1 cellular context compared by ENCODE assay signal in the genomic region with DNA sequence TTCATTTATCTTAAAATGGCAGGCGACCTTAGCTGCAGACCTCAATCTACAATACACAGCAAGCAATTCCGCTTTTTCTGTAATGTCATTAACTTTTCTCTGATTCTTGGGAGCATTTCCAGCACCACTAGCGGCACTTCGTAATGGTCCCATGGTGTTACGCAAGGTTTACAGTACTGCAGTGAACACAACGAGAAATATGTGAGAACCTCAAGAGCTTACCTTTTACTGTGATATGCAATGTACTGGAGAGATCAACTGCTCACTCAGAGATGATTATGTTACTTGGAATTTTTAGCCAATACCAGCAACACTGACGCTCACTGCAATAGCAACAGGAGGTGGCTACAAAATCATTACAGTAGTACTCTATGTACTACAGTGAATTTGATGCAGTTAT.
A peak's percentile ranks its signal among the peaks of the same experiment; 100 is the strongest.
TF ChIP-seq lines count a peak whose summit lies in the region.

No MANE protein-coding gene starts in this region.

TF ChIP-seq in HepG2, 621 proteins besides CTCF, POLR2A, EP300 and RAD21 (continued from another document):
- TF ChIP-seq KLF15 (CRISPR knock-in tag; IDR thresholded peaks at IDR 0.05; ENCODE audit: borderline replicate concordance) (no peak), SAP130 (CRISPR knock-in tag; IDR thresholded peaks at IDR 0.05; ENCODE audit: low read depth) (0 out of 2 replicates have a peak, but pooled peaks have one; percentile 16), MLLT10 (CRISPR knock-in tag; IDR thresholded peaks at IDR 0.05) (no peak), RXRA (CRISPR knock-in tag; IDR thresholded peaks at IDR 0.05) (no peak), BHLHE40 (IDR thresholded peaks at IDR 0.05; ENCODE audit: low read length) (no peak), KMT2B (CRISPR knock-in tag; IDR thresholded peaks at IDR 0.05) (0 out of 2 replicates have a peak, but pooled peaks have one; percentile 24), ZNF547 (CRISPR knock-in tag; IDR thresholded peaks at IDR 0.05) (no peak), ZNF20 (CRISPR knock-in tag; IDR thresholded peaks at IDR 0.05) (no peak), ZNF367 (CRISPR knock-in tag; IDR thresholded peaks at IDR 0.05; ENCODE audit: borderline replicate concordance) (no peak), CEBPB (IDR thresholded peaks at IDR 0.05; ENCODE audit: borderline replicate concordance, low read depth, low read length) (peak; percentile 98), ZNF614 (CRISPR knock-in tag; IDR thresholded peaks at IDR 0.05; ENCODE audit: borderline replicate concordance) (peak; percentile 12; the same call in 1 of the 2 replicates), GATAD2A (CRISPR knock-in tag; IDR thresholded peaks at IDR 0.05) (peak; percentile 55), FOSL2 (CRISPR knock-in tag; IDR thresholded peaks at IDR 0.05) (peak; percentile 38; the same call in 1 of the 2 replicates), POLR2G (IDR thresholded peaks at IDR 0.05; ENCODE audit: low read depth, low read length) (0 out of 2 replicates have a peak, but pooled peaks have one; percentile 27), TEAD3 (CRISPR knock-in tag; optimal IDR thresholded peaks at IDR 0.05; ENCODE audit: borderline replicate concordance) (peak; percentile 60), SATB2 (CRISPR knock-in tag; IDR thresholded peaks at IDR 0.05) (no peak), CEBPG (CRISPR knock-in tag; IDR thresholded peaks at IDR 0.05) (peak; percentile 93)
- TF ChIP-seq, protein P1, sequence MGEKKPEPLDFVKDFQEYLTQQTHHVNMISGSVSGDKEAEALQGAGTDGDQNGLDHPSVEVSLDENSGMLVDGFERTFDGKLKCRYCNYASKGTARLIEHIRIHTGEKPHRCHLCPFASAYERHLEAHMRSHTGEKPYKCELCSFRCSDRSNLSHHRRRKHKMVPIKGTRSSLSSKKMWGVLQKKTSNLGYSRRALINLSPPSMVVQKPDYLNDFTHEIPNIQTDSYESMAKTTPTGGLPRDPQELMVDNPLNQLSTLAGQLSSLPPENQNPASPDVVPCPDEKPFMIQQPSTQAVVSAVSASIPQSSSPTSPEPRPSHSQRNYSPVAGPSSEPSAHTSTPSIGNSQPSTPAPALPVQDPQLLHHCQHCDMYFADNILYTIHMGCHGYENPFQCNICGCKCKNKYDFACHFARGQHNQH (CRISPR knock-in tag; IDR thresholded peaks at IDR 0.05): 0 out of 2 replicates have a peak, but pooled peaks have one; percentile 19
- TF ChIP-seq, protein P2, sequence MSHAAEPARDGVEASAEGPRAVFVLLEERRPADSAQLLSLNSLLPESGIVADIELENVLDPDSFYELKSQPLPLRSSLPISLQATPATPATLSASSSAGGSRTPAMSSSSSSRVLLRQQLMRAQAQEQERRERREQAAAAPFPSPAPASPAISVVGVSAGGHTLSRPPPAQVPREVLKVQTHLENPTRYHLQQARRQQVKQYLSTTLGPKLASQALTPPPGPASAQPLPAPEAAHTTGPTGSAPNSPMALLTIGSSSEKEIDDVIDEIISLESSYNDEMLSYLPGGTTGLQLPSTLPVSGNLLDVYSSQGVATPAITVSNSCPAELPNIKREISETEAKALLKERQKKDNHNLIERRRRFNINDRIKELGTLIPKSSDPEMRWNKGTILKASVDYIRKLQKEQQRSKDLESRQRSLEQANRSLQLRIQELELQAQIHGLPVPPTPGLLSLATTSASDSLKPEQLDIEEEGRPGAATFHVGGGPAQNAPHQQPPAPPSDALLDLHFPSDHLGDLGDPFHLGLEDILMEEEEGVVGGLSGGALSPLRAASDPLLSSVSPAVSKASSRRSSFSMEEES (CRISPR knock-in tag; IDR thresholded peaks at IDR 0.05): no peak
- TF ChIP-seq, protein P3, sequence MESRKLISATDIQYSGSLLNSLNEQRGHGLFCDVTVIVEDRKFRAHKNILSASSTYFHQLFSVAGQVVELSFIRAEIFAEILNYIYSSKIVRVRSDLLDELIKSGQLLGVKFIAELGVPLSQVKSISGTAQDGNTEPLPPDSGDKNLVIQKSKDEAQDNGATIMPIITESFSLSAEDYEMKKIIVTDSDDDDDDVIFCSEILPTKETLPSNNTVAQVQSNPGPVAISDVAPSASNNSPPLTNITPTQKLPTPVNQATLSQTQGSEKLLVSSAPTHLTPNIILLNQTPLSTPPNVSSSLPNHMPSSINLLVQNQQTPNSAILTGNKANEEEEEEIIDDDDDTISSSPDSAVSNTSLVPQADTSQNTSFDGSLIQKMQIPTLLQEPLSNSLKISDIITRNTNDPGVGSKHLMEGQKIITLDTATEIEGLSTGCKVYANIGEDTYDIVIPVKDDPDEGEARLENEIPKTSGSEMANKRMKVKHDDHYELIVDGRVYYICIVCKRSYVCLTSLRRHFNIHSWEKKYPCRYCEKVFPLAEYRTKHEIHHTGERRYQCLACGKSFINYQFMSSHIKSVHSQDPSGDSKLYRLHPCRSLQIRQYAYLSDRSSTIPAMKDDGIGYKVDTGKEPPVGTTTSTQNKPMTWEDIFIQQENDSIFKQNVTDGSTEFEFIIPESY (CRISPR knock-in tag; IDR thresholded peaks at IDR 0.05): peak; percentile 90
- TF ChIP-seq, protein P4, sequence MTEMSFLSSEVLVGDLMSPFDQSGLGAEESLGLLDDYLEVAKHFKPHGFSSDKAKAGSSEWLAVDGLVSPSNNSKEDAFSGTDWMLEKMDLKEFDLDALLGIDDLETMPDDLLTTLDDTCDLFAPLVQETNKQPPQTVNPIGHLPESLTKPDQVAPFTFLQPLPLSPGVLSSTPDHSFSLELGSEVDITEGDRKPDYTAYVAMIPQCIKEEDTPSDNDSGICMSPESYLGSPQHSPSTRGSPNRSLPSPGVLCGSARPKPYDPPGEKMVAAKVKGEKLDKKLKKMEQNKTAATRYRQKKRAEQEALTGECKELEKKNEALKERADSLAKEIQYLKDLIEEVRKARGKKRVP (CRISPR knock-in tag; IDR thresholded peaks at IDR 0.05): 0 out of 4 replicates have a peak, but pooled peaks of 1 of the 2 experiments have one; percentile 20
- TF ChIP-seq, protein P5, sequence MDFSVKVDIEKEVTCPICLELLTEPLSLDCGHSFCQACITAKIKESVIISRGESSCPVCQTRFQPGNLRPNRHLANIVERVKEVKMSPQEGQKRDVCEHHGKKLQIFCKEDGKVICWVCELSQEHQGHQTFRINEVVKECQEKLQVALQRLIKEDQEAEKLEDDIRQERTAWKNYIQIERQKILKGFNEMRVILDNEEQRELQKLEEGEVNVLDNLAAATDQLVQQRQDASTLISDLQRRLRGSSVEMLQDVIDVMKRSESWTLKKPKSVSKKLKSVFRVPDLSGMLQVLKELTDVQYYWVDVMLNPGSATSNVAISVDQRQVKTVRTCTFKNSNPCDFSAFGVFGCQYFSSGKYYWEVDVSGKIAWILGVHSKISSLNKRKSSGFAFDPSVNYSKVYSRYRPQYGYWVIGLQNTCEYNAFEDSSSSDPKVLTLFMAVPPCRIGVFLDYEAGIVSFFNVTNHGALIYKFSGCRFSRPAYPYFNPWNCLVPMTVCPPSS (IDR thresholded peaks at IDR 0.05): no peak
- TF ChIP-seq, protein P6, sequence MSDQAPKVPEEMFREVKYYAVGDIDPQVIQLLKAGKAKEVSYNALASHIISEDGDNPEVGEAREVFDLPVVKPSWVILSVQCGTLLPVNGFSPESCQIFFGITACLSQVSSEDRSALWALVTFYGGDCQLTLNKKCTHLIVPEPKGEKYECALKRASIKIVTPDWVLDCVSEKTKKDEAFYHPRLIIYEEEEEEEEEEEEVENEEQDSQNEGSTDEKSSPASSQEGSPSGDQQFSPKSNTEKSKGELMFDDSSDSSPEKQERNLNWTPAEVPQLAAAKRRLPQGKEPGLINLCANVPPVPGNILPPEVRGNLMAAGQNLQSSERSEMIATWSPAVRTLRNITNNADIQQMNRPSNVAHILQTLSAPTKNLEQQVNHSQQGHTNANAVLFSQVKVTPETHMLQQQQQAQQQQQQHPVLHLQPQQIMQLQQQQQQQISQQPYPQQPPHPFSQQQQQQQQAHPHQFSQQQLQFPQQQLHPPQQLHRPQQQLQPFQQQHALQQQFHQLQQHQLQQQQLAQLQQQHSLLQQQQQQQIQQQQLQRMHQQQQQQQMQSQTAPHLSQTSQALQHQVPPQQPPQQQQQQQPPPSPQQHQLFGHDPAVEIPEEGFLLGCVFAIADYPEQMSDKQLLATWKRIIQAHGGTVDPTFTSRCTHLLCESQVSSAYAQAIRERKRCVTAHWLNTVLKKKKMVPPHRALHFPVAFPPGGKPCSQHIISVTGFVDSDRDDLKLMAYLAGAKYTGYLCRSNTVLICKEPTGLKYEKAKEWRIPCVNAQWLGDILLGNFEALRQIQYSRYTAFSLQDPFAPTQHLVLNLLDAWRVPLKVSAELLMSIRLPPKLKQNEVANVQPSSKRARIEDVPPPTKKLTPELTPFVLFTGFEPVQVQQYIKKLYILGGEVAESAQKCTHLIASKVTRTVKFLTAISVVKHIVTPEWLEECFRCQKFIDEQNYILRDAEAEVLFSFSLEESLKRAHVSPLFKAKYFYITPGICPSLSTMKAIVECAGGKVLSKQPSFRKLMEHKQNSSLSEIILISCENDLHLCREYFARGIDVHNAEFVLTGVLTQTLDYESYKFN (CRISPR knock-in tag; conservative IDR thresholded peaks at IDR 0.05): 0 out of 2 replicates have a peak, but pooled peaks have one; percentile 9
